In the genomic region with DNA sequence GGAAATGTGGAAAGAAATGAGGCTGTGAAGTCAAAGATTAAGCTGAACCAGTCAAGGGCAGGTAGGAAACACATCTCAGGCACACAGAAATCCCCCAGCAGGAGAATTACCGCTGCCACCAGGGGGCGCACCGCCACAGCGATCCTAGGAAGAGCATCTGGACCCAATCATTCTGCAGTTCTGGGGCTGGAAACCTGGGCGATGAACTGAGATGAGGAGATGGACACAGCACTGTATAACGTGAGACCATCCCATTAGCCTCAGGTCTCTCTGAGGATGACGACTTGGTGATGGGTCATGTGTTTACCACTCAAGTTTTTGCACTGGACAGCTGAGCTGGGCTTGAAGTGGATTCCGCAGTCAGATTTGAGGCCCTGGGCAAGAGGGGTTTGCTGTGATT, we compare ENCODE assay signal across 8 cellular contexts. TPM values are rescaled to one million over a fixed set of nuclear protein-coding genes. Genes with fewer than 3 reads are reported as not detected.
A peak's percentile ranks its signal among the peaks of the same experiment; 100 is the strongest.
DNase-seq lines count a peak whose midpoint lies in the region; ATAC-seq, FAIRE-seq and TF ChIP-seq lines count a peak whose summit lies in the region.

No MANE protein-coding gene starts in this region.

- no peak overlapping the region for H3K4me3 ChIP-seq in MG63
- no peak overlapping the region for H3K4me3 ChIP-seq in body of pancreas
- H3K4me3 ChIP-seq in kidney (ENCODE audit: low read length in 2 of 2) = no peak overlapping the region

- intact Hi-C loops in body of pancreas (cut with DNase I) = loop anchor here (5.0 kb wide), 1 partner anchor 456 kb away; no protein-coding TSS in a partner anchor
- intact Hi-C loops in kidney (cut with DNase I) = no loop called here

- peak; percentile 66 to 84 (median 75) for TF ChIP-seq CTCF in body of pancreas (IDR thresholded peaks at IDR 0.05)
- TF ChIP-seq CTCF in kidney (IDR thresholded peaks at IDR 0.05; ENCODE audit: borderline replicate concordance, extremely low read depth, insufficient read depth) = peak; percentile 79

- no peak for TF ChIP-seq POLR2A in body of pancreas (IDR thresholded peaks at IDR 0.05)

- DNase-seq in activated CD4-positive, CD25-positive, alpha-beta regulatory T cell (lab: John Stamatoyannopoulos, UW) = peak in 3 of 4 experiments; percentile 5 to 25 (median 7)
- peak; percentile 16 for DNase-seq in MG63
- DNase-seq in T follicular helper cell (ENCODE audit: low read depth) = peak; percentile 8
- DNase-seq in body of pancreas = peak; percentile 55 to 76 (median 62)
- DNase-seq in kidney = peak; percentile 84
- peak; percentile 69 to 77 for DNase-seq in stimulated activated CD4-positive, alpha-beta T cell treated with anti-CD3 and anti-CD28 coated beads, Interleukin-2, amount 100 ng/mL, for 48 hours

- H3K9me3 ChIP-seq in MG63 (no peaks in the 10 kb centered on the region), body of pancreas (no peaks in the 10 kb centered on the region), kidney (ENCODE audit: control insufficient read depth in 1 of 2, low read length in 2 of 2) (no peaks in the 10 kb centered on the region)

- 13 to 14% methylated on average over 8 of the region's 8 CpGs for WGBS in body of pancreas, 2 donors

- H3K4me1 ChIP-seq in body of pancreas = peaks cover 2% of the 10 kb centered on the region
- no peaks in the 10 kb centered on the region for H3K4me1 ChIP-seq in kidney (ENCODE audit: control insufficient read depth in 1 of 2, insufficient read depth in 1 of 2, low read depth in 1 of 2, low read length in 2 of 2)

- H3K27me3 ChIP-seq in MG63 = peaks cover 1% of the 10 kb centered on the region; the same call in 1 of the 2 replicates
- peaks cover 0 to 2% of the 10 kb centered on the region in 2 donors for H3K27me3 ChIP-seq in body of pancreas

- no peak overlapping the region for H3K27ac ChIP-seq in body of pancreas
- H3K27ac ChIP-seq in kidney (ENCODE audit: low read depth in 2 of 2, low read length in 2 of 2) = no peak overlapping the region

- no peak overlapping the region for H3K9ac ChIP-seq in kidney (ENCODE audit: low read length in 2 of 2)

- FAIRE-seq in kidney (lab: Jason Lieb, UNC) = peak; percentile 13

- no peak for ATAC-seq in activated CD4-positive, CD25-positive, alpha-beta regulatory T cell treated with anti-CD3 and anti-CD28 coated beads, Interleukin-2, amount 50 U/mL, for 24 hours
- peak; percentile 63 for ATAC-seq in body of pancreas
- no peak for ATAC-seq in HG03108 (IDR thresholded peaks at IDR 0.05; ENCODE audit: unreplicated experiment)

- H3K36me3 ChIP-seq in MG63 (no peaks in the 10 kb centered on the region), body of pancreas (replicated peaks in 1 of 2; ENCODE audit: insufficient read depth in 1 of 2, low read depth in 2 of 2) (no peaks in the 10 kb centered on the region), kidney (ENCODE audit: control insufficient read depth in 1 of 2, insufficient read depth in 2 of 2, low read length in 2 of 2) (no peaks in the 10 kb centered on the region)

RNA-seq across cellular contexts. Expression of a gene that starts 6.4 kb away (rescaled TPM):
- total RNA-seq in MG63 (2014; rRNA removed; shearing (Covaris generic); ENCODE audit: low replicate concordance) = not detected in 2 replicates
- total RNA-seq in body of pancreas (1 to 10 TPM in 1 of 2 donors, under 1 TPM in 1; 0.66 to 1.0 TPM), kidney (5.2 TPM)
- 0.86 TPM for polyA plus RNA-seq in kidney (ENCODE audit: insufficient read depth, low read depth, low replicate concordance)

Comparison
In these comparisons a context has a peak if more than half of its experiments do, and no peak if none do; other contexts are left out.
1. DNase-seq: peak in every context shown above with its lines; median percentile 84 in kidney; 73 in stimulated activated CD4-positive, alpha-beta T cell treated with anti-CD3 and anti-CD28 coated beads, Interleukin-2, amount 100 ng/mL, for 48 hours; 62 in body of pancreas; 16 in MG63; 8 in T follicular helper cell; 7 in activated CD4-positive, CD25-positive, alpha-beta regulatory T cell.